Comparison of ENCODE assay signal across 8 cellular contexts in genomic region chr5:132963175-132964104, GRCh38. TPM values are rescaled to one million over a fixed set of nuclear protein-coding genes. Genes with fewer than 3 reads are reported as not detected.
A peak's percentile ranks its signal among the peaks of the same experiment; 100 is the strongest.
DNase-seq lines count a peak whose midpoint lies in the region; ATAC-seq and TF ChIP-seq lines count a peak whose summit lies in the region.

AFF4 (minus strand) TSS chr5:132963634; CDS start chr5:132937189, 26,445 bp downstream.

- no peaks in the 10 kb centered on the region for H3K9me3 Mint-ChIP-seq in activated naive CD4-positive, alpha-beta T cell treated with anti-CD3 and anti-CD28 coated beads for 36 hours

- no peak for TF ChIP-seq EP300 in gastroesophageal sphincter (IDR thresholded peaks at IDR 0.05)

- H3K4me3 ChIP-seq in H7 (ENCODE audit: insufficient read depth, low read depth, low read length) (peak within 1 kb of the TSS; percentile 81), gastroesophageal sphincter (peak within 1 kb of the TSS; percentile 51 to 100)

- H3K27ac ChIP-seq in gastroesophageal sphincter = peak within 1 kb of the TSS; percentile 88 to 100 (median 100)

- H3K36me3 Mint-ChIP-seq in activated naive CD4-positive, alpha-beta T cell treated with anti-CD3 and anti-CD28 coated beads for 36 hours (ENCODE audit: low read depth) = peaks cover 4% of the 10 kb centered on the region

- H3K27me3 ChIP-seq in H7 (ENCODE audit: control insufficient read depth, insufficient read depth, low read length) (no peaks in the 10 kb centered on the region), gastroesophageal sphincter (no peaks in the 10 kb centered on the region)

- peak; percentile 96 to 97 for TF ChIP-seq POLR2A in gastroesophageal sphincter (IDR thresholded peaks at IDR 0.05)

- DNase-seq in G401 (ENCODE audit: low spot score) = peak; percentile 91
- peak; percentile 98 for DNase-seq in H7
- DNase-seq in M059J (ENCODE audit: low read depth) = peak; percentile 94
- peak; percentile 93 for DNase-seq in SK-MEL-5 (ENCODE audit: low read depth, low spot score)
- peak; percentile 86 for DNase-seq in activated naive CD4-positive, alpha-beta T cell treated with anti-CD3 and anti-CD28 coated beads for 36 hours
- DNase-seq in non-pigmented ciliary epithelial cell (ENCODE audit: low read depth) = peak; percentile 72
- peak; percentile 96 for DNase-seq in superior temporal gyrus (ENCODE audit: extremely low spot score)

- H3K4me1 Mint-ChIP-seq in activated naive CD4-positive, alpha-beta T cell treated with anti-CD3 and anti-CD28 coated beads for 36 hours (ENCODE audit: low read depth) = peaks cover 33% of the 10 kb centered on the region

- no peaks in the 10 kb centered on the region for H3K9me3 ChIP-seq in gastroesophageal sphincter

- no peaks in the 10 kb centered on the region for H3K36me3 ChIP-seq in H7 (replicated peaks; ENCODE audit: control insufficient read depth, insufficient read depth, low read length)
- no peaks in the 10 kb centered on the region for H3K36me3 ChIP-seq in gastroesophageal sphincter

- no peaks in the 10 kb centered on the region for H3K27me3 Mint-ChIP-seq in activated naive CD4-positive, alpha-beta T cell treated with anti-CD3 and anti-CD28 coated beads for 36 hours (ENCODE audit: low read depth)

- 11% methylated on average over 3 of the region's 98 CpGs; no CpG with 5 or more reads in 1 of the 2 donors for WGBS in gastroesophageal sphincter (ENCODE audit: low coverage in 1 of 2), 2 donors

- H3K4me3 Mint-ChIP-seq in activated naive CD4-positive, alpha-beta T cell treated with anti-CD3 and anti-CD28 coated beads for 36 hours = peak within 1 kb of the TSS; percentile 95

- peaks cover 3 to 44% (median 3%) of the 10 kb centered on the region in 3 donors for H3K4me1 ChIP-seq in gastroesophageal sphincter

- peak; percentile 96 for ATAC-seq in gastroesophageal sphincter

- TF ChIP-seq CTCF in gastroesophageal sphincter (IDR thresholded peaks at IDR 0.05) = peak in 1 of 4 experiments; percentile 8

- intact Hi-C loops in activated naive CD4-positive, alpha-beta T cell treated with anti-CD3 and anti-CD28 coated beads for 36 hours (cut with micrococcal nuclease) = loop anchor here (1.0 to 5.0 kb wide), 4 partner anchors 63 to 556 kb away; partner anchors contain the start of genes GDF9, UQCRQ and ZCCHC10

- H3K27ac Mint-ChIP-seq in activated naive CD4-positive, alpha-beta T cell treated with anti-CD3 and anti-CD28 coated beads for 36 hours = peak within 1 kb of the TSS; percentile 97

- CTCF ChIA-PET in activated naive CD4-positive, alpha-beta T cell treated with anti-CD3 and anti-CD28 coated beads for 36 hours (lab: Charles Lee) = interaction anchor here (0.5 kb wide), 1 partner anchor 15 kb away, joined by 5 read pairs; no protein-coding TSS in a partner anchor

- in situ Hi-C loops in G401 (cut with HindIII; ENCODE audit: low sequenced_read_pairs) (no loop called here), SK-MEL-5 (cut with HindIII; ENCODE audit: low pct_unique_long_range_greater_than_20kb, low sequenced_read_pairs) (no loop called here)

RNA-seq across cellular contexts. Expression of gene AFF4, which starts in this region (rescaled TPM):
- total RNA-seq in G401 (2014; rRNA removed; shearing (Covaris generic)) = 19.5 and 21.3 TPM in 2 replicates
- 25.1 and 40.9 TPM in 2 replicates for total RNA-seq in H7 (2014; rRNA removed; shearing (Covaris generic))
- total RNA-seq in M059J (2014; rRNA removed; shearing (Covaris generic)) = 31.8 and 39.2 TPM in 2 replicates
- 40.5 and 40.8 TPM in 2 replicates for total RNA-seq in SK-MEL-5 (2014; rRNA removed; shearing (Covaris generic))
- 28.3 and 43.6 TPM in 2 replicates for polyA plus RNA-seq in SK-MEL-5 (2015; cell fraction: cytosol; rRNA removed)
- 50.2 and 52.1 TPM in 2 replicates for polyA plus RNA-seq in SK-MEL-5 (2015; cell fraction: nucleus; rRNA removed)
- total RNA-seq in activated naive CD4-positive, alpha-beta T cell treated with anti-CD3 and anti-CD28 coated beads for 36 hours = 10 to 100 TPM; 13.6 to 14.2 TPM
- 10 to 100 TPM; 55.0 to 87.6 (median 75.3) TPM for total RNA-seq in gastroesophageal sphincter

Comparison
In these comparisons a context has a peak if more than half of its experiments do, and no peak if none do; other contexts are left out.
1. Peak in every context shown above with its lines: DNase-seq, ATAC-seq, H3K4me3 ChIP-seq and H3K27ac ChIP-seq.